In the genomic region with DNA sequence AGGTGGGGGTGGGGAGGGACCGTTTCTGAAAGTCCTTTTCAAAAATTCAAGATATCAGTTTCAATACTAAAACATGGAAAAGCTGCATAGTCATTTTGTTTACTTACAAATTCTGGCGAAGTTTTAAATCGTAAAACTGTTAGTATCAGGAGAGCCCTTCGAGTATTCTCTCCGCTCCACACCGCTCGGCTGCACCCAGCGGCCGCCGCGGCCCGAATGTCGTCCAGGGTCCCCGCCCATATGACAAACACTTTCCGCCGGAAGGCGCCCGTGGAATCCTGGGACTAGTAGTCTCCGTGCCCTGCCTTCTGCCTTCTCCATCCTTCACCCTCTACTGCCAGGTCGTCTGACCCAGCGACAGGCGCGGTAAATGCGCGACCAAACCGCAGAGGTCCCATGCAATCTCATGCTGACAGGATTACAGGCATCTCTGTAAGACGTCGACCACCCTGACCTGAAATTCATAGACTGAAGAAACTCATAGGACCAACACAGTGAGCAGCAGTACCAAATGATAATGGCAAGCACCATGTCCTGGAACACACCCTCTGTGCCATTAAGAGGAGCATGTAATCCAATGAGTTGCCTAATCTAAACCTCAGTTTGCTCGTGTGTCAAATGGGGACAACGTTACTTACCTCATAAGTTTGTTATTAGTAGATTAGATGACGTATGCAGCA, we compare ENCODE assay signal across 8 cellular contexts. TPM values are rescaled to one million over a fixed set of nuclear protein-coding genes. Genes with fewer than 3 reads are reported as not detected.
DNase-seq lines count a peak whose midpoint lies in the region; ATAC-seq and TF ChIP-seq lines count a peak whose summit lies in the region.

A gene (minus strand): TSS at position 218 of the 680 bp plus-strand sequence. CDS start 25,138 bp downstream, outside the sequence.

- H3K27me3 ChIP-seq in A673 (replicated peaks; ENCODE audit: insufficient read depth, low read depth, low read length, poor library complexity): no peaks in the 10 kb centered on the region
- H3K27me3 ChIP-seq in WERI-Rb-1 (ENCODE audit: insufficient read depth, low read depth, severe bottlenecking): no peaks in the 10 kb centered on the region
- no peaks in the 10 kb centered on the region for H3K27me3 ChIP-seq in mammary epithelial cell (ENCODE audit: insufficient read depth, low read length)

- peaks cover 22% of the 10 kb centered on the region for H3K4me1 ChIP-seq in A673 (ENCODE audit: insufficient read depth, low read length, poor library complexity, severe bottlenecking)
- peaks cover 12% of the 10 kb centered on the region for H3K4me1 ChIP-seq in mammary epithelial cell (ENCODE audit: insufficient read depth, low read length)

- peaks cover 70% of the 10 kb centered on the region for H3K79me2 ChIP-seq in mammary epithelial cell (ENCODE audit: insufficient read depth, low read length)

- in situ Hi-C loops in mammary epithelial cell (cut with MboI; ENCODE audit: low sequenced_read_pairs in 2 of 2): no loop called here

- H3K9ac ChIP-seq in mammary epithelial cell (ENCODE audit: insufficient read depth, low read length): peak within 1 kb of the TSS; percentile 78

- dilution Hi-C loops in mammary epithelial cell (cut with HindIII; ENCODE audit: low sequenced_read_pairs): no loop called here

- peak within 1 kb of the TSS; percentile 66 for H3K4me3 ChIP-seq in A673 (ENCODE audit: low read depth, low read length, poor library complexity, severe bottlenecking)
- H3K4me3 ChIP-seq in WERI-Rb-1 (ENCODE audit: low read depth, low read length): peak within 1 kb of the TSS; percentile 68
- H3K4me3 ChIP-seq in mammary epithelial cell (replicated peaks in 1 of 3; ENCODE audit: insufficient read depth in 1 of 3, low read depth in 2 of 3, low read length in 3 of 3): peak within 1 kb of the TSS; percentile 79 to 97 (median 93)

- H2AFZ ChIP-seq in mammary epithelial cell (ENCODE audit: low read depth, low read length): peak within 1 kb of the TSS; percentile 83

- H3K36me3 ChIP-seq in A673 (ENCODE audit: insufficient read depth, low read length, poor library complexity, severe bottlenecking): peaks cover 13% of the 10 kb centered on the region
- H3K36me3 ChIP-seq in WERI-Rb-1: peaks cover 38% of the 10 kb centered on the region
- H3K36me3 ChIP-seq in mammary epithelial cell (ENCODE audit: insufficient read depth, low read length): peaks cover 18% of the 10 kb centered on the region

- WGBS in mammary epithelial cell (ENCODE audit: low coverage, missing lambda C conversion rate): 6% methylated on average over 27 of the region's 31 CpGs

- CTCF ChIA-PET in A673 (lab: Charles Lee) (interaction anchor here (0.6 kb wide), 1 partner anchor 1228 kb away, joined by 8 read pairs; no protein-coding TSS in a partner anchor), mammary epithelial cell (lab: Charles Lee; ENCODE audit: low non-redundant PET) (no interaction called here)

- peaks cover 6% of the 10 kb centered on the region for H4K20me1 ChIP-seq in mammary epithelial cell (ENCODE audit: insufficient read depth, low read length)

- ATAC-seq in GM18861 (IDR thresholded peaks at IDR 0.05; ENCODE audit: unreplicated experiment) (peak; percentile 61), HG03097 (IDR thresholded peaks at IDR 0.05; ENCODE audit: low FRiP score, unreplicated experiment) (peak; percentile 55)

- DNase-seq in A673 (ENCODE audit: low spot score) (peak; percentile 92), NCI-H2196 (lab: John Stamatoyannopoulos, UW; ENCODE audit: unreplicated experiment) (peak; percentile 91), WERI-Rb-1 (peak; percentile 93), mammary epithelial cell (peak; percentile 79), iPS-NIHi11 (ENCODE audit: low spot score) (peak; percentile 86), smooth muscle cell of the brain vasculature (ENCODE audit: low read depth, low spot score) (peak; percentile 44)

- TF ChIP-seq CTCF in A673 (conservative IDR thresholded peaks at IDR 0.05; ENCODE audit: low read depth, low read length) (no peak), WERI-Rb-1 (IDR thresholded peaks at IDR 0.05; ENCODE audit: low read depth, low read length) (no peak), mammary epithelial cell (conservative IDR thresholded peaks at IDR 0.05 in 1 of 2, IDR thresholded peaks at IDR 0.05 in 1 of 2; ENCODE audit: extremely low read depth in 1 of 2, insufficient read depth in 1 of 2, low read depth in 1 of 2, low read length in 2 of 2) (no peak)

- BruUV-seq in A673 (replicated peaks; lab: Mats Ljungman, UMichigan) (no TSS peak), mammary epithelial cell (replicated peaks; lab: Mats Ljungman, UMichigan) (no TSS peak)

- H3K9me3 ChIP-seq in A673 (ENCODE audit: low read depth, low read length, poor library complexity, severe bottlenecking): no peaks in the 10 kb centered on the region
- no peaks in the 10 kb centered on the region for H3K9me3 ChIP-seq in WERI-Rb-1 (ENCODE audit: severe bottlenecking)
- no peaks in the 10 kb centered on the region for H3K9me3 ChIP-seq in mammary epithelial cell (replicated peaks; ENCODE audit: insufficient read depth, low read length)

- H3K4me2 ChIP-seq in mammary epithelial cell (ENCODE audit: insufficient read depth, low read depth, low read length): peak within 1 kb of the TSS; percentile 90

- peak within 1 kb of the TSS; percentile 59 for H3K27ac ChIP-seq in A673 (ENCODE audit: low read depth, low read length, poor library complexity, severe bottlenecking)
- H3K27ac ChIP-seq in WERI-Rb-1: peak within 1 kb of the TSS; percentile 63
- H3K27ac ChIP-seq in mammary epithelial cell (ENCODE audit: insufficient read depth, low read depth, low read length): peak within 1 kb of the TSS; percentile 77

- POLR2A ChIA-PET in A673 (lab: Charles Lee; ENCODE audit: low non-redundant PET): no interaction called here

- intact Hi-C loops in A673 (cut with micrococcal nuclease; ENCODE audit: unreplicated experiment): no loop called here
- intact Hi-C loops in mammary epithelial cell (cut with micrococcal nuclease): no loop called here

RNA-seq across cellular contexts. Expression of the gene that starts here (rescaled TPM):
- total RNA-seq in A673 (2021) (85.9 and 100 TPM in 2 replicates), mammary epithelial cell (100 to 1,000 TPM; 103 to 117 TPM)
- polyA plus RNA-seq in mammary epithelial cell: 31.1 TPM
- 140 TPM for polyA minus RNA-seq in mammary epithelial cell

Comparison
In these comparisons a context has a peak if more than half of its experiments do, and no peak if none do; other contexts are left out.
1. Peak in every context shown above with its lines: DNase-seq, ATAC-seq, H3K4me3 ChIP-seq and H3K27ac ChIP-seq.